In genomic region chr20:59525500-59526241, GRCh38 we compare ENCODE assay signal across 8 cellular contexts.
DNase-seq lines count a peak whose midpoint lies in the region; ATAC-seq and TF ChIP-seq lines count a peak whose summit lies in the region.

No MANE protein-coding gene starts in this region.

- no peaks in the 10 kb centered on the region for H3K4me1 Mint-ChIP-seq in activated T-helper 17 cell treated with anti-CD3 and anti-CD28 coated beads, Interleukin-2, amount 50 U/mL, for 72 hours

- H3K36me3 ChIP-seq in mesenchymal stem cell (ENCODE audit: control insufficient read depth in 1 of 2, insufficient read depth in 2 of 2, low read depth in 1 of 2, low read length in 2 of 2) (no peaks in the 10 kb centered on the region), transverse colon (no peaks in the 10 kb centered on the region)

- TF ChIP-seq CTCF in LNCaP clone FGC (IDR thresholded peaks at IDR 0.05; ENCODE audit: control insufficient read depth, extremely low read depth, insufficient read depth) (peak; percentile 78), transverse colon (IDR thresholded peaks at IDR 0.05) (peak; percentile 58 to 87 (median 79))

- intact Hi-C loops in transverse colon (cut with DNase I; ENCODE audit: low total_unique reads): no loop called here

- no peak overlapping the region for H3K4me3 Mint-ChIP-seq in activated T-helper 17 cell treated with anti-CD3 and anti-CD28 coated beads, Interleukin-2, amount 50 U/mL, for 72 hours

- H2BK5ac ChIP-seq in mesenchymal stem cell (ENCODE audit: low read depth, low read length, poor library complexity, severe bottlenecking): no peak overlapping the region

- H3K36me3 Mint-ChIP-seq in activated T-helper 17 cell treated with anti-CD3 and anti-CD28 coated beads, Interleukin-2, amount 50 U/mL, for 72 hours (ENCODE audit: low read depth): no peaks in the 10 kb centered on the region

- no peaks in the 10 kb centered on the region for H3K79me1 ChIP-seq in mesenchymal stem cell (replicated peaks; ENCODE audit: low read length, poor library complexity, severe bottlenecking)

- no peaks in the 10 kb centered on the region for H3K9me3 ChIP-seq in mesenchymal stem cell (ENCODE audit: control insufficient read depth, low read length)
- no peaks in the 10 kb centered on the region for H3K9me3 ChIP-seq in transverse colon

- 31% methylated on average over 27 of the region's 31 CpGs for WGBS in mesenchymal stem cell
- WGBS in transverse colon (ENCODE audit: low coverage in 1 of 2), 2 donors: 13% methylated on average over 31 of the region's 31 CpGs; no CpG with 5 or more reads in 1 of the 2 donors

- no peak overlapping the region for H3K27ac Mint-ChIP-seq in activated T-helper 17 cell treated with anti-CD3 and anti-CD28 coated beads, Interleukin-2, amount 50 U/mL, for 72 hours

- no peak overlapping the region for H3K4ac ChIP-seq in mesenchymal stem cell (ENCODE audit: low read depth in 1 of 2, low read length in 2 of 2)

- TF ChIP-seq EP300 in transverse colon (IDR thresholded peaks at IDR 0.05; ENCODE audit: low read depth): no peak

- H2AFZ ChIP-seq in mesenchymal stem cell (ENCODE audit: low read depth, low read length): no peak overlapping the region

- peaks cover 51% of the 10 kb centered on the region for H3K27me3 Mint-ChIP-seq in activated T-helper 17 cell treated with anti-CD3 and anti-CD28 coated beads, Interleukin-2, amount 50 U/mL, for 72 hours

- H2BK12ac ChIP-seq in mesenchymal stem cell (ENCODE audit: low read length in 2 of 2): no peak overlapping the region

- H3K27ac ChIP-seq in mesenchymal stem cell (ENCODE audit: low read length, poor library complexity, severe bottlenecking) (no peak overlapping the region), transverse colon (no peak overlapping the region)

- peak; percentile 4 for DNase-seq in activated T-cell treated with anti-CD3 and anti-CD28 coated beads for 24 hours (ENCODE audit: low read depth)
- DNase-seq in activated T-cell treated with anti-CD3 and anti-CD28 coated beads, Interleukin-2, amount 50 U/mL, for 1 hour: no peak
- no peak for DNase-seq in LNCaP clone FGC (ENCODE audit: low read depth)
- DNase-seq in SK-N-DZ (ENCODE audit: low spot score): peak; percentile 74
- peak; percentile 87 for DNase-seq in ecto neural progenitor cell (ENCODE audit: low spot score)
- DNase-seq in mesenchymal stem cell: peak; percentile 14
- DNase-seq in transverse colon: peak; percentile 48

- no peak overlapping the region for H3K18ac ChIP-seq in mesenchymal stem cell (ENCODE audit: low read depth in 1 of 2, low read length in 2 of 2)

- H2AK5ac ChIP-seq in mesenchymal stem cell (ENCODE audit: low read length, severe bottlenecking): no peak overlapping the region

- no peak overlapping the region for H2BK120ac ChIP-seq in mesenchymal stem cell (ENCODE audit: low read depth, low read length)

- H3K4me3 ChIP-seq in LNCaP clone FGC (ENCODE audit: low read depth, low read length) (no peak overlapping the region), mesenchymal stem cell (ENCODE audit: insufficient read depth in 1 of 2, low read depth in 1 of 2, low read length in 2 of 2) (no peak overlapping the region), transverse colon (no peak overlapping the region)

- no peak overlapping the region for H2BK15ac ChIP-seq in mesenchymal stem cell (ENCODE audit: low read depth, poor library complexity, severe bottlenecking)

- H3K4me2 ChIP-seq in mesenchymal stem cell (ENCODE audit: low read length, poor library complexity, severe bottlenecking): no peak overlapping the region

- TF ChIP-seq POLR2A in transverse colon (IDR thresholded peaks at IDR 0.05): no peak

- no peak overlapping the region for H3K23ac ChIP-seq in mesenchymal stem cell (ENCODE audit: low read length in 2 of 2)

- H3K14ac ChIP-seq in mesenchymal stem cell (ENCODE audit: low read length in 2 of 2): no peak overlapping the region

- H3K9me3 Mint-ChIP-seq in activated T-helper 17 cell treated with anti-CD3 and anti-CD28 coated beads, Interleukin-2, amount 50 U/mL, for 72 hours: no peaks in the 10 kb centered on the region

- H4K8ac ChIP-seq in mesenchymal stem cell (ENCODE audit: low read length): no peak overlapping the region

- H3K9ac ChIP-seq in mesenchymal stem cell (ENCODE audit: low read length): no peak overlapping the region

- H3K27me3 ChIP-seq in mesenchymal stem cell (ENCODE audit: control insufficient read depth in 1 of 2, insufficient read depth in 1 of 2, low read length in 2 of 2): peaks cover 0 to 66% of the 10 kb centered on the region in 2 experiments
- H3K27me3 ChIP-seq in transverse colon: peaks cover 81% of the 10 kb centered on the region

- in situ Hi-C loops in transverse colon (cut with MboI; ENCODE audit: low pct_ligation_motif_present in 1 of 4, low pct_unique_long_range_greater_than_20kb in 1 of 4, low sequenced_read_pairs in 3 of 4): no loop called here

- no peak overlapping the region for H4K91ac ChIP-seq in mesenchymal stem cell (ENCODE audit: low read length)

- H3K4me1 ChIP-seq in mesenchymal stem cell (ENCODE audit: control insufficient read depth, insufficient read depth, low read depth, low read length): no peaks in the 10 kb centered on the region
- H3K4me1 ChIP-seq in transverse colon: no peaks in the 10 kb centered on the region

- no peak for ATAC-seq in activated T-helper 17 cell treated with anti-CD3 and anti-CD28 coated beads, Interleukin-2, amount 50 U/mL, for 72 hours (replicated peaks)

Comparison
In these comparisons a context has a peak if more than half of its experiments do, and no peak if none do; other contexts are left out.
1. DNase-seq: peak in activated T-cell treated with anti-CD3 and anti-CD28 coated beads for 24 hours (single experiment), SK-N-DZ (single experiment), ecto neural progenitor cell (single experiment), mesenchymal stem cell (single experiment) and transverse colon (single experiment); none in activated T-cell treated with anti-CD3 and anti-CD28 coated beads, Interleukin-2, amount 50 U/mL, for 1 hour (single experiment) and LNCaP clone FGC (single experiment).